In genomic region chr20:57404419-57405072, GRCh38 we compare ENCODE assay signal across 20 cellular contexts. TPM values are rescaled to one million over a fixed set of nuclear protein-coding genes. Genes with fewer than 3 reads are reported as not detected.
A peak's percentile ranks its signal among the peaks of the same experiment; 100 is the strongest.
DNase-seq lines count a peak whose midpoint lies in the region; ATAC-seq and TF ChIP-seq lines count a peak whose summit lies in the region.
"Had no signal": no experiment of that assay in that cellular context is flagged by ENCODE, and none has a peak within 500 bp of the region (broad histone marks: within the 10 kb centered on the region; RNA-seq: fewer than 3 reads in every experiment).

No MANE protein-coding gene starts in this region.

- H3K36me3 ChIP-seq in heart right ventricle: peaks cover 0 to 100% (median 35%) of the 10 kb centered on the region in 9 donors
- H3K36me3 ChIP-seq in lower lobe of right lung: peaks cover 76% of the 10 kb centered on the region
- peaks cover 39 to 49% of the 10 kb centered on the region in 2 donors for H3K36me3 ChIP-seq in stomach smooth muscle (ENCODE audit: control insufficient read depth in 2 of 2, insufficient read depth in 2 of 2, low read length in 2 of 2)
- H3K36me3 ChIP-seq: uterus had no signal

- H3K36me3 Mint-ChIP-seq in T-cell: peaks cover 55% of the 10 kb centered on the region

- no peak for TF ChIP-seq CTCF in heart right ventricle (IDR thresholded peaks at IDR 0.05)
- TF ChIP-seq CTCF in lower lobe of right lung (IDR thresholded peaks at IDR 0.05): no peak

- H3K4me1 ChIP-seq in heart right ventricle: peaks cover 12 to 58% (median 42%) of the 10 kb centered on the region in 9 donors
- H3K4me1 ChIP-seq in lower lobe of right lung: peaks cover 11% of the 10 kb centered on the region
- peaks cover 87% of the 10 kb centered on the region for H3K4me1 ChIP-seq in stomach smooth muscle (ENCODE audit: control insufficient read depth, insufficient read depth, low read length)
- H3K4me1 ChIP-seq: right lobe of liver had no signal

- intact Hi-C loops in Right ventricle myocardium inferior (cut with DNase I) (no loop called here), heart right ventricle (cut with DNase I) (no loop called here), lower lobe of right lung (cut with DNase I) (no loop called here)

- peak overlapping the region in 1 of 3 donors; percentile 94 for H3K4me3 Mint-ChIP-seq in T-cell

- H3K27me3 Mint-ChIP-seq in T-cell: no peaks in the 10 kb centered on the region

- DNase-seq in Right ventricle myocardium inferior (ENCODE audit: missing footprints): peak; percentile 11
- DNase-seq in heart right ventricle: no peak
- DNase-seq in T-cell: no peak
- DNase-seq in lower lobe of right lung: peak; percentile 32
- no peak for DNase-seq in NCI-H1436 treated with DMSO at 0.1 percent for 48 hours (lab: John Stamatoyannopoulos, UW)
- DNase-seq in NCI-H526 (lab: John Stamatoyannopoulos, UW): no peak
- DNase-seq: activated CD4-positive, alpha-beta T cell treated with anti-CD3 and anti-CD28 coated beads, Interleukin-2, amount 50 U/mL, for 4 hours; activated T-cell treated with anti-CD3 and anti-CD28 coated beads for 4 hours; effector memory CD4-positive, alpha-beta T cell; esophagus squamous epithelium; GOT3; NCI-H2029; PC-3; SJCRH30; uterus had no signal

- H3K27me3 ChIP-seq in heart right ventricle (no peaks in the 10 kb centered on the region), lower lobe of right lung (ENCODE audit: low read depth) (no peaks in the 10 kb centered on the region), stomach smooth muscle (ENCODE audit: control insufficient read depth in 1 of 2, insufficient read depth in 2 of 2, low read length in 2 of 2) (no peaks in the 10 kb centered on the region)
- H3K27me3 ChIP-seq: esophagus squamous epithelium, right lobe of liver, SJCRH30, uterus had no signal

- H3K9me3 ChIP-seq in heart right ventricle (no peaks in the 10 kb centered on the region), lower lobe of right lung (no peaks in the 10 kb centered on the region), stomach smooth muscle (ENCODE audit: control insufficient read depth in 2 of 2, low read length in 2 of 2) (no peaks in the 10 kb centered on the region)
- H3K9me3 ChIP-seq: esophagus squamous epithelium, right lobe of liver, SJCRH30, uterus had no signal

- H3K9me3 Mint-ChIP-seq in T-cell: no peaks in the 10 kb centered on the region

- peak overlapping the region; percentile 43 to 74 for H3K27ac Mint-ChIP-seq in T-cell

- H3K9ac ChIP-seq in stomach smooth muscle (ENCODE audit: low read length in 2 of 2): no peak overlapping the region
- H3K9ac ChIP-seq: KMS-11 had no signal

- H3K4me3 ChIP-seq in heart right ventricle (no peak overlapping the region), lower lobe of right lung (no peak overlapping the region), stomach smooth muscle (ENCODE audit: low read length in 2 of 2) (no peak overlapping the region)
- H3K4me3 ChIP-seq: esophagus squamous epithelium, right lobe of liver, SJCRH30, uterus had no signal

- POLR2A ChIA-PET in T-cell (lab: Charles Lee): interaction anchor here (0.6 to 1.2 kb wide), 5 partner anchors 8 to 940 kb away, joined by 3 to 4 read pairs (median 3); partner anchors contain the start of gene RBM38 (in 1 of the 2)

- WGBS in heart right ventricle, 2 donors: 93 to 95% methylated on average over 22 of the region's 22 CpGs

- no peak overlapping the region for H3K27ac ChIP-seq in heart right ventricle
- H3K27ac ChIP-seq in lower lobe of right lung: no peak overlapping the region
- H3K27ac ChIP-seq in stomach smooth muscle (ENCODE audit: low read length): peak overlapping the region; percentile 62
- H3K27ac ChIP-seq: C4-2B, KMS-11, right lobe of liver, SJCRH30, uterus had no signal

- ATAC-seq in Right ventricle myocardium inferior: no peak
- ATAC-seq in heart right ventricle: no peak
- peak in 1 of 4 experiments; percentile 2 for ATAC-seq in T-cell (replicated peaks in 1 of 4)
- ATAC-seq in lower lobe of right lung: no peak
- ATAC-seq in HG03354 (IDR thresholded peaks at IDR 0.05; ENCODE audit: poor library complexity, severe bottlenecking, unreplicated experiment): no peak
- ATAC-seq: PC-3, right lobe of liver had no signal

- H3K4me1 Mint-ChIP-seq in T-cell: peaks cover 63 to 65% (median 64%) of the 10 kb centered on the region in 3 donors

- CTCF ChIA-PET in T-cell (lab: Charles Lee): no interaction called here

RNA-seq across cellular contexts. Expression of gene RBM38, which starts 13.3 kb away (rescaled TPM):
- total RNA-seq in Right ventricle myocardium inferior: 89.6 TPM
- 100 to 1,000 TPM in 1 of 10 donors, 10 to 100 TPM in 9; 35.5 to 119 (median 50.2) TPM for total RNA-seq in heart right ventricle
- polyA plus RNA-seq in heart right ventricle: 100 to 1,000 TPM in 1 of 2 donors, 10 to 100 TPM in 1; 47.6 to 104 TPM
- 100 to 1,000 TPM; 111 to 271 (median 124) TPM for total RNA-seq in T-cell
- total RNA-seq in lower lobe of right lung: 15.5 TPM

RNA-seq across cellular contexts. Expression of gene RAE1, which starts 53.5 kb away (rescaled TPM):
- total RNA-seq in Right ventricle myocardium inferior: 14.6 TPM
- 10 to 100 TPM; 11.8 to 19.9 (median 15.5) TPM for total RNA-seq in heart right ventricle
- polyA plus RNA-seq in heart right ventricle: 10 to 100 TPM in 1 of 2 donors, 1 to 10 TPM in 1; 6.2 to 18.9 TPM
- total RNA-seq in T-cell: 10 to 100 TPM; 29.0 to 41.1 (median 29.4) TPM
- 20.6 TPM for total RNA-seq in lower lobe of right lung

Comparison
In these comparisons a context has a peak if more than half of its experiments do, and no peak if none do; other contexts are left out.
1. DNase-seq: peak in Right ventricle myocardium inferior (single experiment) and lower lobe of right lung (single experiment); none in heart right ventricle (0 of 2), T-cell (0 of 34), NCI-H1436 treated with DMSO at 0.1 percent for 48 hours (single experiment) and NCI-H526 (0 of 2).